Comparison of ENCODE assay signal across 8 cellular contexts in genomic region chr5:54517512-54518145, GRCh38. TPM values are rescaled to one million over a fixed set of nuclear protein-coding genes. Genes with fewer than 3 reads are reported as not detected.
DNase-seq lines count a peak whose midpoint lies in the region; ATAC-seq and TF ChIP-seq lines count a peak whose summit lies in the region.

TSS of gene SNX18 (plus strand) at chr5:54517759. CDS start at chr5:54517953, 194 bp downstream.

- H3K27ac ChIP-seq in heart left ventricle: peak within 1 kb of the TSS; percentile 95 to 99 (median 98)
- peak within 1 kb of the TSS; percentile 95 to 98 (median 96) for H3K27ac ChIP-seq in upper lobe of left lung

- ATAC-seq in HG02678 (IDR thresholded peaks at IDR 0.05; ENCODE audit: unreplicated experiment): peak; percentile 97
- peak; percentile 82 to 94 (median 92) for ATAC-seq in heart left ventricle
- ATAC-seq in upper lobe of left lung (ENCODE audit: low FRiP score in 2 of 2): peak; percentile 97

- peak within 1 kb of the TSS; percentile 86 for H3K4me3 ChIP-seq in adipocyte (ENCODE audit: low read length)
- H3K4me3 ChIP-seq in heart left ventricle: peak within 1 kb of the TSS; percentile 88 to 100 (median 97)
- peak within 1 kb of the TSS; percentile 88 to 99 (median 96) for H3K4me3 ChIP-seq in upper lobe of left lung

- DNase-seq in NCI-H1105 treated with DMSO at 0.1 percent for 48 hours (lab: John Stamatoyannopoulos, UW): peak; percentile 72
- peak; percentile 91 for DNase-seq in T follicular helper cell (ENCODE audit: low read depth)
- DNase-seq in adipocyte (ENCODE audit: low read depth): peak; percentile 98
- peak; percentile 94 to 96 (median 95) for DNase-seq in heart left ventricle
- DNase-seq in posterior vena cava (ENCODE audit: low spot score): peak; percentile 98
- DNase-seq in upper lobe of left lung: peak; percentile 95 to 98

- peak in 1 of 2 donors; percentile 78 for TF ChIP-seq POLR2A in heart left ventricle (IDR thresholded peaks at IDR 0.05)
- TF ChIP-seq POLR2A in upper lobe of left lung (IDR thresholded peaks at IDR 0.05): peak in 3 of 4 donors; percentile 48 to 90 (median 82)

- TF ChIP-seq EP300 in upper lobe of left lung (IDR thresholded peaks at IDR 0.05): peak in 1 of 4 donors; percentile 34

- H3K9ac ChIP-seq in adipocyte (ENCODE audit: low read length): peak within 1 kb of the TSS; percentile 96

- H3K4me1 ChIP-seq in adipocyte (ENCODE audit: control insufficient read depth, insufficient read depth, low read length) (peaks cover 47% of the 10 kb centered on the region), heart left ventricle (peaks cover 0 to 47% (median 27%) of the 10 kb centered on the region in 12 donors), upper lobe of left lung (peaks cover 27 to 50% (median 33%) of the 10 kb centered on the region in 4 donors)

- H3K9me3 ChIP-seq in adipocyte (ENCODE audit: control insufficient read depth, low read length): no peaks in the 10 kb centered on the region
- no peaks in the 10 kb centered on the region for H3K9me3 ChIP-seq in heart left ventricle
- H3K9me3 ChIP-seq in upper lobe of left lung: no peaks in the 10 kb centered on the region

- H3K36me3 ChIP-seq in adipocyte (ENCODE audit: control insufficient read depth, insufficient read depth, low read length, severe bottlenecking) (no peaks in the 10 kb centered on the region), heart left ventricle (peaks cover 0 to 6% (median 0%) of the 10 kb centered on the region in 9 donors), upper lobe of left lung (peaks cover 0 to 4% (median 0%) of the 10 kb centered on the region in 4 donors)

- 0 to 1% (median 1%) methylated on average over 23 to 88 of the region's 88 CpGs for WGBS in heart left ventricle, 4 donors
- 0 to 1% methylated on average over 16 to 62 of the region's 88 CpGs for WGBS in upper lobe of left lung, 2 donors

- intact Hi-C loops in heart left ventricle (cut with DNase I): loop anchor here (1.0 to 10.0 kb wide), 13 partner anchors 130 to 647 kb away; partner anchors contain the start of gene GPX8 (in 1 of the 10)
- intact Hi-C loops in posterior vena cava (cut with DNase I): loop anchor here (2.0 to 10.0 kb wide), 3 partner anchors 327 to 350 kb away; no protein-coding TSS in a partner anchor

- H3K27me3 ChIP-seq in adipocyte (replicated peaks; ENCODE audit: control insufficient read depth, insufficient read depth, low read length): no peaks in the 10 kb centered on the region
- H3K27me3 ChIP-seq in heart left ventricle: no peaks in the 10 kb centered on the region
- H3K27me3 ChIP-seq in upper lobe of left lung: no peaks in the 10 kb centered on the region

- peak; percentile 96 for TF ChIP-seq CTCF in GM12874 (IDR thresholded peaks at IDR 0.05; ENCODE audit: insufficient read depth, low read depth, low read length)
- TF ChIP-seq CTCF in heart left ventricle (IDR thresholded peaks at IDR 0.05): peak; percentile 95 to 100 (median 98)
- TF ChIP-seq CTCF in upper lobe of left lung (IDR thresholded peaks at IDR 0.05): peak; percentile 96 to 99 (median 98)

RNA-seq across cellular contexts. Expression of gene SNX18, which starts in this region (rescaled TPM):
- total RNA-seq in heart left ventricle: 10 to 100 TPM; 18.8 to 39.6 (median 23.4) TPM
- polyA plus RNA-seq in heart left ventricle: 10 to 100 TPM in 1 of 2 donors, 1 to 10 TPM in 1; 4.1 to 16.7 TPM
- total RNA-seq in posterior vena cava: 10 to 100 TPM; 50.3 to 55.6 TPM
- 10 to 100 TPM; 22.4 to 50.2 (median 43.3) TPM for total RNA-seq in upper lobe of left lung

Comparison
In these comparisons a context has a peak if more than half of its experiments do, and no peak if none do; other contexts are left out.
1. Peak in every context shown above with its lines: DNase-seq, ATAC-seq, H3K4me3 ChIP-seq and H3K27ac ChIP-seq.